9 cellular contexts compared by ENCODE assay signal in genomic region chr9:19085295-19085694, GRCh38. TPM values are rescaled to one million over a fixed set of nuclear protein-coding genes. Genes with fewer than 3 reads are reported as not detected.
DNase-seq lines count a peak whose midpoint lies in the region; ATAC-seq, FAIRE-seq and TF ChIP-seq lines count a peak whose summit lies in the region.
"Had no signal": no experiment of that assay in that cellular context is flagged by ENCODE, and none has a peak within 500 bp of the region (broad histone marks: within the 10 kb centered on the region; RNA-seq: fewer than 3 reads in every experiment).

No MANE protein-coding gene starts in this region.

- no peak; the same call in 1 of the 2 replicates for ATAC-seq in PC-3

- H4K20me1 ChIP-seq in PC-3 (ENCODE audit: low read length), result no peaks in the 10 kb centered on the region

- intact Hi-C loops in PC-3 (cut with micrococcal nuclease) (no loop called here), thyroid gland (cut with DNase I) (no loop called here)

- 76 to 83% methylated on average over 2 of the region's 2 CpGs for WGBS in thyroid gland, 2 donors

- no peaks in the 10 kb centered on the region for H3K9me2 ChIP-seq in PC-3 (replicated peaks; ENCODE audit: low read length)

- H3K4me3 ChIP-seq in BE2C (ENCODE audit: low read depth, low read length), result no peak overlapping the region
- no peak overlapping the region for H3K4me3 ChIP-seq in PC-3 (ENCODE audit: low read length)
- H3K4me3 ChIP-seq in fibroblast of the aortic adventitia (ENCODE audit: low read depth, low read length), result no peak overlapping the region
- H3K4me3 ChIP-seq in thyroid gland (replicated peaks in 1 of 3), result no peak overlapping the region

- peak; percentile 69 for FAIRE-seq in GM18507 (lab: Jason Lieb, UNC)

- H3K36me3 ChIP-seq in BE2C (peaks cover 59% of the 10 kb centered on the region), PC-3 (ENCODE audit: low read depth, low read length) (peaks cover 28% of the 10 kb centered on the region), thyroid gland (peaks cover 6 to 15% of the 10 kb centered on the region in 2 donors)

- H3F3A ChIP-seq in PC-3 (ENCODE audit: low read length, unreplicated experiment), result no peaks in the 10 kb centered on the region

- BruUV-seq in PC-3 (replicated peaks; lab: Mats Ljungman, UMichigan), result no TSS peak

- POLR2A ChIA-PET in PC-3 (lab: Charles Lee; ENCODE audit: unreplicated experiment), result no interaction called here

- no peak overlapping the region for H2AFZ ChIP-seq in PC-3 (ENCODE audit: low read length)

- no peak overlapping the region for H3K9ac ChIP-seq in PC-3 (ENCODE audit: low read length)

- no peak overlapping the region for H3K27ac ChIP-seq in PC-3 (ENCODE audit: low read length)
- no peak overlapping the region for H3K27ac ChIP-seq in thyroid gland

- H3K27me3 ChIP-seq in BE2C, result no peaks in the 10 kb centered on the region
- H3K27me3 ChIP-seq in PC-3 (ENCODE audit: low read length), result no peaks in the 10 kb centered on the region
- no peaks in the 10 kb centered on the region for H3K27me3 ChIP-seq in thyroid gland

- H3K4me2 ChIP-seq in PC-3 (ENCODE audit: low read length), result no peak overlapping the region

- TF ChIP-seq CTCF in BE2C (IDR thresholded peaks at IDR 0.05; ENCODE audit: low read depth, low read length) (peak; percentile 48), PC-3 (conservative IDR thresholded peaks at IDR 0.05; ENCODE audit: low read depth, low read length) (peak; percentile 62), fibroblast of the aortic adventitia (IDR thresholded peaks at IDR 0.05; ENCODE audit: insufficient read depth, low read length) (peak; percentile 12), thyroid gland (IDR thresholded peaks at IDR 0.05) (peak in 3 of 6 experiments; percentile 16 to 25 (median 22))

- H3K4me1 ChIP-seq in BE2C, result no peaks in the 10 kb centered on the region
- H3K4me1 ChIP-seq in PC-3 (ENCODE audit: insufficient read depth, low read length), result no peaks in the 10 kb centered on the region
- H3K4me1 ChIP-seq in thyroid gland, result no peaks in the 10 kb centered on the region

- DNase-seq in BE2C, result no peak
- peak; percentile 8 for DNase-seq in GM18507 (ENCODE audit: extremely low spot score, insufficient read length, low read depth)
- DNase-seq in PC-3, result peak; percentile 59
- peak; percentile 23 for DNase-seq in fibroblast of the aortic adventitia (ENCODE audit: low read depth)
- DNase-seq in superior temporal gyrus (ENCODE audit: extremely low spot score), result no peak
- DNase-seq in thyroid gland, result no peak
- DNase-seq in DMS114 treated with DMSO at 0.1 percent for 48 hours (lab: John Stamatoyannopoulos, UW; ENCODE audit: unreplicated experiment), result no peak
- DNase-seq in stimulated activated CD8-positive, alpha-beta memory T cell treated with anti-CD3 and anti-CD28 coated beads, Interleukin-4, amount 100 ng/mL, for 48 hours, result no peak

- H3K9me3 ChIP-seq in BE2C (no peaks in the 10 kb centered on the region), PC-3 (ENCODE audit: low read length) (no peaks in the 10 kb centered on the region), thyroid gland (no peaks in the 10 kb centered on the region)

- TF ChIP-seq POLR2A in thyroid gland (IDR thresholded peaks at IDR 0.05), result no peak

- no peaks in the 10 kb centered on the region for H3K79me2 ChIP-seq in PC-3 (ENCODE audit: low read length)

- CTCF ChIA-PET in PC-3 (lab: Charles Lee), result no interaction called here

RNA-seq across cellular contexts. Expression of gene HAUS6, which starts 17.4 kb away (rescaled TPM):
- polyA plus RNA-seq in BE2C (2012; ENCODE audit: insufficient read depth, insufficient read length, low read depth), result 5.4 TPM
- 12.3 and 14.4 TPM in 2 replicates for total RNA-seq in PC-3 (2014; rRNA removed)
- 15.3 and 26.8 TPM in 2 replicates for total RNA-seq in fibroblast of the aortic adventitia (ENCODE audit: low replicate concordance)
- 1 to 10 TPM; 5.9 to 8.5 (median 7.9) TPM for total RNA-seq in thyroid gland

RNA-seq across cellular contexts. Expression of gene RRAGA, which starts 36.1 kb away (rescaled TPM):
- polyA plus RNA-seq in BE2C (2012; ENCODE audit: insufficient read depth, insufficient read length, low read depth), result 92.5 TPM
- 13.0 and 16.8 TPM in 2 replicates for total RNA-seq in PC-3 (2014; rRNA removed)
- 48.9 and 62.5 TPM in 2 replicates for total RNA-seq in fibroblast of the aortic adventitia (ENCODE audit: low replicate concordance)
- 10 to 100 TPM; 59.8 to 69.2 (median 61.1) TPM for total RNA-seq in thyroid gland

RNA-seq across cellular contexts. Expression of gene PLIN2, which starts 42.0 kb away (rescaled TPM):
- polyA plus RNA-seq in BE2C (2012; ENCODE audit: insufficient read depth, insufficient read length, low read depth), result 14.3 TPM
- 27.8 and 30.2 TPM in 2 replicates for total RNA-seq in PC-3 (2014; rRNA removed)
- total RNA-seq in fibroblast of the aortic adventitia (ENCODE audit: low replicate concordance), result 200 and 207 TPM in 2 replicates
- total RNA-seq in thyroid gland, result 100 to 1,000 TPM in 1 of 4 donors, 10 to 100 TPM in 3; 25.1 to 148 (median 59.3) TPM

RNA-seq across cellular contexts. Expression of gene SAXO1, which starts 52.3 kb away (rescaled TPM):
- polyA plus RNA-seq in BE2C (2012; ENCODE audit: insufficient read depth, insufficient read length, low read depth), result not detected
- total RNA-seq in PC-3 (2014; rRNA removed), result not detected in 2 replicates
- total RNA-seq in fibroblast of the aortic adventitia (ENCODE audit: low replicate concordance), result 0.08 and 0.18 TPM in 2 replicates
- under 1 TPM in 1 of 4 donors, not detected in 3; 0.54 TPM for total RNA-seq in thyroid gland
- total RNA-seq: dermis microvascular lymphatic vessel endothelial cell had no signal

Comparison
In these comparisons a context has a peak if more than half of its experiments do, and no peak if none do; other contexts are left out.
1. DNase-seq: peak in GM18507 (single experiment), PC-3 (single experiment) and fibroblast of the aortic adventitia (single experiment); none in BE2C (single experiment), superior temporal gyrus (single experiment), thyroid gland (0 of 2), DMS114 treated with DMSO at 0.1 percent for 48 hours (single experiment) and stimulated activated CD8-positive, alpha-beta memory T cell treated with anti-CD3 and anti-CD28 coated beads, Interleukin-4, amount 100 ng/mL, for 48 hours (single experiment).